11 cellular contexts compared by ENCODE assay signal in genomic region chr21:42949094-42949755, GRCh38. TPM values are rescaled to one million over a fixed set of nuclear protein-coding genes. Genes with fewer than 3 reads are reported as not detected.
"Had no signal": no experiment of that assay in that cellular context is flagged by ENCODE, and none has a peak within 500 bp of the region (broad histone marks: within the 10 kb centered on the region; RNA-seq: fewer than 3 reads in every experiment).

No MANE protein-coding gene starts in this region.

RNA-seq across cellular contexts. Expression of gene ERVH48-1, which starts 23.8 kb away (rescaled TPM):
- total RNA-seq: activated CD4-positive, alpha-beta memory T cell treated with anti-CD3 and anti-CD28 coated beads, Interleukin-2, amount 10 ng/mL, durations not matched to agents 7 days and 5 days; activated T-cell treated with anti-CD3 and anti-CD28 coated beads, Interleukin-2, amount 50 U/mL, for 4 hours; breast epithelium; dermis blood vessel endothelial cell; glomerular endothelial cell; left lung; mucosa of gallbladder; sciatic nerve; ureter had no signal
- polyA plus RNA-seq: ovary, small intestine had no signal
